In the genomic region with DNA sequence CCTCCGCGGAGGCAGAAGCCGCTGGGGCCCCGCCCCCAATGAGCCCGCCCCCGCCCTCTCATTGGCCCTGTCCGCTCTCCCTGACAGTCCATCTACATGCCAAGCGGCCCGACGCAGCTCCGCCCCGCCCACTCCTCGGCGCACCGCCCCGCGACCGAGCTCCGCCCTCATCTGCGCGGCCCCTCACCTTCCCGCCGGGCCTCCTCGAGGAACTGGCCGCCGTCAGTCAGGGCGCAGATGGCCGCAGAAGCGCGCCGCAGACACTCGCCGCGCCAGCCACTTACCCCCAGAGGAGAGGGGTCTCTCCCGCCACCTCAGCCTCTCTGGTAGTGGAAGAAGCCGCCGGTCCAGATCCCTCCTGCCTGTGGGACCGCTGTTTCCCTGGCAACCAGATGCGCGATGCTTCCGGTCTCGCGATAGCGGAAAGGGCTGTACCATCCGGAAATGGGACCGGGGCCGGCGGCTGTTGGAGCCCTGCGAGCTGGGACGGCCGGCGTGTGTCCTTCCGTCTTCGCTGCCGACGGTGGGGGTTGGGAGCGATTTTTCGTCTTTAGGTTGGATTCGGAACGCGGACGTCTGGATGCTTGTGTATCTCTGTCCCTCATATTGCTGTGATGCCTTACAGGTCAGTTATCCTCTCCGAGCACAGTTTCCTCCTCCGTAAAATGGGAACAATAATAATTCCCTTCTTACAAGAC, we compare ENCODE assay signal across 1 cellular context.
TF ChIP-seq lines count a peak whose summit lies in the region.

A gene (minus strand): TSS at position 401 of the 698 bp plus-strand sequence. CDS start 6,317 bp downstream, outside the sequence.

TF ChIP-seq in HEK293, 187 proteins besides CTCF, POLR2A, EP300 and RAD21 (continued from another document):
- peak; percentile 81 for TF ChIP-seq ZXDB (tag by site-specific recombination; IDR thresholded peaks at IDR 0.05)
- no peak for TF ChIP-seq SCRT1 (tag by site-specific recombination; IDR thresholded peaks at IDR 0.05; ENCODE audit: borderline replicate concordance)
- TF ChIP-seq, protein P1, sequence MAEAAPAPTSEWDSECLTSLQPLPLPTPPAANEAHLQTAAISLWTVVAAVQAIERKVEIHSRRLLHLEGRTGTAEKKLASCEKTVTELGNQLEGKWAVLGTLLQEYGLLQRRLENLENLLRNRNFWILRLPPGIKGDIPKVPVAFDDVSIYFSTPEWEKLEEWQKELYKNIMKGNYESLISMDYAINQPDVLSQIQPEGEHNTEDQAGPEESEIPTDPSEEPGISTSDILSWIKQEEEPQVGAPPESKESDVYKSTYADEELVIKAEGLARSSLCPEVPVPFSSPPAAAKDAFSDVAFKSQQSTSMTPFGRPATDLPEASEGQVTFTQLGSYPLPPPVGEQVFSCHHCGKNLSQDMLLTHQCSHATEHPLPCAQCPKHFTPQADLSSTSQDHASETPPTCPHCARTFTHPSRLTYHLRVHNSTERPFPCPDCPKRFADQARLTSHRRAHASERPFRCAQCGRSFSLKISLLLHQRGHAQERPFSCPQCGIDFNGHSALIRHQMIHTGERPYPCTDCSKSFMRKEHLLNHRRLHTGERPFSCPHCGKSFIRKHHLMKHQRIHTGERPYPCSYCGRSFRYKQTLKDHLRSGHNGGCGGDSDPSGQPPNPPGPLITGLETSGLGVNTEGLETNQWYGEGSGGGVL (tag by site-specific recombination; IDR thresholded peaks at IDR 0.05), result peak; percentile 68
- TF ChIP-seq ZNF37A (tag by site-specific recombination; IDR thresholded peaks at IDR 0.05), result no peak
- TF ChIP-seq ZFHX2 (tag by site-specific recombination; conservative IDR thresholded peaks at IDR 0.05), result peak; percentile 24; the same call in 1 of the 2 replicates
- no peak for TF ChIP-seq HOXC10 (CRISPR knock-in tag; IDR thresholded peaks at IDR 0.05)
- TF ChIP-seq, protein P2, sequence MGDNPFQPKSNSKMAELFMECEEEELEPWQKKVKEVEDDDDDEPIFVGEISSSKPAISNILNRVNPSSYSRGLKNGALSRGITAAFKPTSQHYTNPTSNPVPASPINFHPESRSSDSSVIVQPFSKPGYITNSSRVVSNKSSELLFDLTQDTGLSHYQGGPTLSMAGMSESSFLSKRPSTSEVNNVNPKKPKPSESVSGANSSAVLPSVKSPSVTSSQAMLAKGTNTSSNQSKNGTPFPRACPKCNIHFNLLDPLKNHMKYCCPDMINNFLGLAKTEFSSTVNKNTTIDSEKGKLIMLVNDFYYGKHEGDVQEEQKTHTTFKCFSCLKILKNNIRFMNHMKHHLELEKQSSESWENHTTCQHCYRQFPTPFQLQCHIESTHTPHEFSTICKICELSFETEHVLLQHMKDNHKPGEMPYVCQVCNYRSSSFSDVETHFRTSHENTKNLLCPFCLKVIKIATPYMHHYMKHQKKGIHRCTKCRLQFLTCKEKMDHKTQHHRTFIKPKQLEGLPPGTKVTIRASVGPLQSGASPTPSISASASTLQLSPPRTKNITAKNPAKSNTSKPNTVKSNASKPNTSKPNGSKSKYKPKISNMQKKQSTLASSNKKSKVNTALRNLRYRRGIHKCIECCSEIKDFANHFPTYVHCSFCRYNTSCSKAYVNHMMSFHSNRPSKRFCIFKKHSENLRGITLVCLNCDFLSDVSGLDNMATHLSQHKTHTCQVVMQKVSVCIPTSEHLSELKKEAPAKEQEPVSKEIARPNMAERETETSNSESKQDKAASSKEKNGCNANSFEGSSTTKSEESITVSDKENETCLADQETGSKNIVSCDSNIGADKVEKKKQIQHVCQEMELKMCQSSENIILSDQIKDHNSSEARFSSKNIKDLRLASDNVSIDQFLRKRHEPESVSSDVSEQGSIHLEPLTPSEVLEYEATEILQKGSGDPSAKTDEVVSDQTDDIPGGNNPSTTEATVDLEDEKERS (tag by site-specific recombination; IDR thresholded peaks at IDR 0.05), result no peak
- TF ChIP-seq GLIS1 (tag by site-specific recombination; IDR thresholded peaks at IDR 0.05), result peak; percentile 75
- TF ChIP-seq ZSCAN30 (tag by site-specific recombination; IDR thresholded peaks at IDR 0.05), result peak; percentile 14; the same call in 1 of the 2 replicates
- TF ChIP-seq, protein P3, sequence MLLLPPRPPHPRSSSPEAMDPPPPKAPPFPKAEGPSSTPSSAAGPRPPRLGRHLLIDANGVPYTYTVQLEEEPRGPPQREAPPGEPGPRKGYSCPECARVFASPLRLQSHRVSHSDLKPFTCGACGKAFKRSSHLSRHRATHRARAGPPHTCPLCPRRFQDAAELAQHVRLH (tag by site-specific recombination; IDR thresholded peaks at IDR 0.05), result peak; percentile 49
- 0 out of 2 replicates have a peak, but pooled peaks have one; percentile 19 for TF ChIP-seq ZIC2 (tag by site-specific recombination; IDR thresholded peaks at IDR 0.05)
- peak; percentile 44; the same call in 1 of the 2 replicates for TF ChIP-seq ZBTB20 (tag by site-specific recombination; IDR thresholded peaks at IDR 0.05)
